In the genomic region with DNA sequence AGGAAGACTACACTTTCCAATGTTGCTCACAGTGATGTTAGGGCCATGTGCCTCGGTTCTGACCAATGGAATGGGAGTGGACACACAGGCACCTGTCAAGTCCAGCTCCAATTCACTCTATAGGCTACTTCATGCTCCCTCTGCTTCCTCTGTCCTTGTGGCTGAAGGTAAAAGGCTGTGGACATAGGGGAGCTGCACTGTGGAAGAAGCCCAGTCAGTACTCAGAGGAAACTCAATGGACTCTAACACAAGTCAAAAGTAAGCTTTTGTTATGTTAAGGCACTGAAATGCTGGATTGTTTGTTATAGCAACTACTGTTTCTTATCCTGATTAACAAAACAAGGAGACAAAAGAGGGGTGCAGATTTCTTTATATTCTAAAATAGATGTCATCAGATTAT, we compare ENCODE assay signal across 16 cellular contexts.
"Had no signal": no experiment of that assay in that cellular context is flagged by ENCODE, and none has a peak within 500 bp of the region (broad histone marks: within the 10 kb centered on the region; RNA-seq: fewer than 3 reads in every experiment).

No MANE protein-coding gene starts in this region.

- H3K27ac ChIP-seq: brain microvascular endothelial cell, coronary artery, left ventricle myocardium inferior, neutrophil, SJSA1 had no signal

- H3K27me3 ChIP-seq: brain microvascular endothelial cell, neutrophil, SJSA1 had no signal

- DNase-seq: activated naive CD4-positive, alpha-beta T cell; activated T-cell treated with anti-CD3 and anti-CD28 coated beads, Interleukin-2, amount 50 U/mL, for 4 hours; anterior cingulate cortex; brain microvascular endothelial cell; left ventricle myocardium inferior; naive B cell; posterior cingulate gyrus; retina; stimulated activated CD4-positive, alpha-beta T cell treated with anti-CD3 and anti-CD28 coated beads, Interleukin-12 subunit alpha, Interleukin-12 subunit beta, amount 100 ng/mL, for 4 hours; stimulated activated CD4-positive, alpha-beta T cell treated with anti-CD3 and anti-CD28 coated beads, Interleukin-2, amount 100 ng/mL, for 24 hours had no signal

- H3K4me1 Mint-ChIP-seq: naive B cell; stimulated activated memory B cell treated with anti-CD40 and anti-IgM and Interleukin-4, amounts not matched to agents 10 μg/mL and 1 μg/mL and 100 μg/mL, for 72 hours had no signal

- H3K27me3 Mint-ChIP-seq: central memory CD8-positive, alpha-beta T cell; naive B cell had no signal

- H3K27ac Mint-ChIP-seq: stimulated activated memory B cell treated with anti-CD40 and anti-IgM and Interleukin-4, amounts not matched to agents 10 μg/mL and 1 μg/mL and 100 μg/mL, for 72 hours had no signal

- H3K9me3 Mint-ChIP-seq: activated T-cell treated with anti-CD3 and anti-CD28 coated beads, Interleukin-2, amount 50 U/mL, for 4 hours; central memory CD8-positive, alpha-beta T cell had no signal

- H3K4me3 Mint-ChIP-seq: central memory CD8-positive, alpha-beta T cell; naive B cell; stimulated activated memory B cell treated with anti-CD40 and anti-IgM and Interleukin-4, amounts not matched to agents 10 μg/mL and 1 μg/mL and 100 μg/mL, for 72 hours had no signal

- H3K9me3 ChIP-seq: neutrophil, SJSA1 had no signal

- ATAC-seq: esophagus mucosa; stimulated activated memory B cell treated with anti-CD40 and anti-IgM and Interleukin-4, amounts not matched to agents 10 μg/mL and 1 μg/mL and 100 μg/mL, for 72 hours had no signal

- H3K36me3 Mint-ChIP-seq: naive B cell; stimulated activated memory B cell treated with anti-CD40 and anti-IgM and Interleukin-4, amounts not matched to agents 10 μg/mL and 1 μg/mL and 100 μg/mL, for 72 hours had no signal
